ENCODE assay signal across 13 cellular contexts in genomic region chr7:80439894-80440811, GRCh38.
DNase-seq lines count a peak whose midpoint lies in the region; ATAC-seq and TF ChIP-seq lines count a peak whose summit lies in the region.
"Had no signal": no experiment of that assay in that cellular context is flagged by ENCODE, and none has a peak within 500 bp of the region (broad histone marks: within the 10 kb centered on the region; RNA-seq: fewer than 3 reads in every experiment).

No MANE protein-coding gene starts in this region.

- H2AFZ ChIP-seq in mammary epithelial cell (ENCODE audit: low read depth, low read length), result peak overlapping the region; percentile 4

- dilution Hi-C loops in mammary epithelial cell (cut with HindIII; ENCODE audit: low sequenced_read_pairs), result no loop called here

- no peaks in the 10 kb centered on the region for H4K20me1 ChIP-seq in mammary epithelial cell (ENCODE audit: insufficient read depth, low read length)

- H3K27me3 ChIP-seq in AG04450 (ENCODE audit: control insufficient read depth, insufficient read depth, low read length) (no peaks in the 10 kb centered on the region), mammary epithelial cell (ENCODE audit: insufficient read depth, low read length) (no peaks in the 10 kb centered on the region)

- H3K4me2 ChIP-seq in mammary epithelial cell (ENCODE audit: insufficient read depth, low read depth, low read length), result no peak overlapping the region

- H3K79me2 ChIP-seq in mammary epithelial cell (ENCODE audit: insufficient read depth, low read length), result no peaks in the 10 kb centered on the region

- no TSS peak for BruUV-seq in mammary epithelial cell (replicated peaks; lab: Mats Ljungman, UMichigan)

- 49% methylated on average over 4 of the region's 4 CpGs for WGBS in mammary epithelial cell (ENCODE audit: low coverage, missing lambda C conversion rate)

- DNase-seq in AG04450 (ENCODE audit: low read depth, low spot score) (no peak), LHCN-M2 (ENCODE audit: low read depth) (peak; percentile 84), mammary epithelial cell (peak; percentile 52), left kidney (ENCODE audit: low read depth, low spot score) (peak; percentile 4), NCI-H524 treated with DMSO at 0.1 percent for 48 hours (lab: John Stamatoyannopoulos, UW) (no peak), NCI-H1092 treated with DMSO at 0.1 percent for 48 hours (lab: John Stamatoyannopoulos, UW) (no peak)
- DNase-seq: activated CD8-positive, alpha-beta memory T cell treated with anti-CD3 and anti-CD28 coated beads, Interleukin-2, amount 10 ng/mL, durations not matched to agents 7 days and 5 days; CD4-positive, CD25-positive, alpha-beta regulatory T cell; central memory CD4-positive, alpha-beta T cell; hippocampal formation; stimulated activated naive CD8-positive, alpha-beta T cell treated with anti-CD3 and anti-CD28 coated beads, Interleukin-15, Interleukin-2, amounts not matched to agents 100 U/mL and 50 U/mL, for 24 hours had no signal

- no peak for TF ChIP-seq CTCF in AG04450 (IDR thresholded peaks at IDR 0.05; ENCODE audit: low read depth, low read length)
- no peak for TF ChIP-seq CTCF in mammary epithelial cell (conservative IDR thresholded peaks at IDR 0.05 in 1 of 2, IDR thresholded peaks at IDR 0.05 in 1 of 2; ENCODE audit: extremely low read depth in 1 of 2, insufficient read depth in 1 of 2, low read depth in 1 of 2, low read length in 2 of 2)

- POLR2A ChIA-PET in AG04450 (lab: Yijun Ruan, JAX), result no interaction called here

- no peak overlapping the region for H3K4me3 ChIP-seq in AG04450 (ENCODE audit: low read depth, low read length)
- no peak overlapping the region for H3K4me3 ChIP-seq in mammary epithelial cell (replicated peaks in 1 of 3; ENCODE audit: insufficient read depth in 1 of 3, low read depth in 2 of 3, low read length in 3 of 3)

- in situ Hi-C loops in mammary epithelial cell (cut with MboI; ENCODE audit: low sequenced_read_pairs in 2 of 2), result loop anchor here in 1 of 2 donors (25.0 kb wide), 1 partner anchor 1022 kb away; no protein-coding TSS in a partner anchor

- CTCF ChIA-PET in AG04450 (lab: Charles Lee), result interaction anchor here (0.6 to 1.9 kb wide), 3 partner anchors 12 to 88 kb away, joined by 3 to 9 read pairs (median 3); no protein-coding TSS in a partner anchor
- CTCF ChIA-PET in mammary epithelial cell (lab: Charles Lee; ENCODE audit: low non-redundant PET), result no interaction called here

- H3K9me3 ChIP-seq in AG04450 (ENCODE audit: control insufficient read depth, insufficient read depth, low read length) (no peaks in the 10 kb centered on the region), mammary epithelial cell (replicated peaks; ENCODE audit: insufficient read depth, low read length) (no peaks in the 10 kb centered on the region)

- H3K27ac ChIP-seq in AG04450 (ENCODE audit: low read depth, low read length) (peak overlapping the region; percentile 34), mammary epithelial cell (ENCODE audit: insufficient read depth, low read depth, low read length) (no peak overlapping the region)

- intact Hi-C loops in mammary epithelial cell (cut with micrococcal nuclease), result no loop called here

- no peak for ATAC-seq in GM18870 (IDR thresholded peaks at IDR 0.05; ENCODE audit: unreplicated experiment)
- no peak for ATAC-seq in HG03442 (IDR thresholded peaks at IDR 0.05; ENCODE audit: unreplicated experiment)
- ATAC-seq: activated CD8-positive, alpha-beta memory T cell treated with anti-CD3 and anti-CD28 coated beads, Interleukin-2, amount 10 ng/mL, durations not matched to agents 7 days and 5 days; stimulated activated naive CD8-positive, alpha-beta T cell treated with anti-CD3 and anti-CD28 coated beads, Interleukin-15, Interleukin-2, amounts not matched to agents 100 U/mL and 50 U/mL, for 24 hours had no signal

- peaks cover 6% of the 10 kb centered on the region for H3K4me1 ChIP-seq in mammary epithelial cell (ENCODE audit: insufficient read depth, low read length)

- no peaks in the 10 kb centered on the region for H3K36me3 ChIP-seq in mammary epithelial cell (ENCODE audit: insufficient read depth, low read length)

- H3K9ac ChIP-seq in mammary epithelial cell (ENCODE audit: insufficient read depth, low read length), result no peak overlapping the region

Comparison
In these comparisons a context has a peak if more than half of its experiments do, and no peak if none do; other contexts are left out.
1. DNase-seq: peak in LHCN-M2 (single experiment), mammary epithelial cell (single experiment) and left kidney (single experiment); none in AG04450 (single experiment), NCI-H524 treated with DMSO at 0.1 percent for 48 hours (single experiment) and NCI-H1092 treated with DMSO at 0.1 percent for 48 hours (single experiment).